In genomic region chr5:165996484-165996883, GRCh38 we compare ENCODE assay signal across 21 cellular contexts.
"Had no signal": no experiment of that assay in that cellular context is flagged by ENCODE, and none has a peak within 500 bp of the region (broad histone marks: within the 10 kb centered on the region; RNA-seq: fewer than 3 reads in every experiment).

No MANE protein-coding gene starts in this region.

- H3K9me3 Mint-ChIP-seq: nephron had no signal

- H3K27ac Mint-ChIP-seq: activated CD8-positive, alpha-beta T cell treated with anti-CD3 and anti-CD28 coated beads, Interleukin-2, amount 10 ng/mL, durations not matched to agents 7 days and 5 days; activated naive CD8-positive, alpha-beta T cell; activated T-cell treated with anti-CD3 and anti-CD28 coated beads, Interleukin-2, amount 50 U/mL, for 72 hours; effector memory CD8-positive, alpha-beta T cell; memory B cell; stimulated activated effector memory CD8-positive, alpha-beta T cell treated with anti-CD3 and anti-CD28 coated beads, Interleukin-12 subunit alpha, Interleukin-12 subunit beta, amount 100 ng/mL, for 72 hours; T-helper 17 cell had no signal

- H3K27me3 Mint-ChIP-seq: activated naive CD8-positive, alpha-beta T cell; effector memory CD8-positive, alpha-beta T cell; memory B cell; T-helper 17 cell had no signal

- H3K36me3 ChIP-seq: breast epithelium, heart left ventricle, left lung, thoracic aorta had no signal

- H3K9me3 ChIP-seq: breast epithelium, heart left ventricle, left lung, thoracic aorta had no signal

- H3K36me3 Mint-ChIP-seq: activated naive CD8-positive, alpha-beta T cell; memory B cell; stimulated activated effector memory CD8-positive, alpha-beta T cell treated with anti-CD3 and anti-CD28 coated beads, Interleukin-12 subunit alpha, Interleukin-12 subunit beta, amount 100 ng/mL, for 72 hours had no signal

- ATAC-seq: activated CD8-positive, alpha-beta T cell treated with anti-CD3 and anti-CD28 coated beads, Interleukin-2, amount 10 ng/mL, durations not matched to agents 7 days and 5 days; activated T-cell treated with anti-CD3 and anti-CD28 coated beads, Interleukin-2, amount 50 U/mL, for 72 hours; effector memory CD8-positive, alpha-beta T cell; heart left ventricle; left lung; stimulated activated effector memory CD8-positive, alpha-beta T cell treated with anti-CD3 and anti-CD28 coated beads, Interleukin-12 subunit alpha, Interleukin-12 subunit beta, amount 100 ng/mL, for 72 hours; T-helper 17 cell had no signal

- H3K27me3 ChIP-seq: breast epithelium, heart left ventricle, left lung had no signal

- H3K27ac ChIP-seq: breast epithelium, epithelial cell of prostate, heart left ventricle, left lung, thoracic aorta had no signal

- H3K4me1 ChIP-seq: breast epithelium, left lung had no signal

- H3K4me1 Mint-ChIP-seq: memory B cell; stimulated activated effector memory CD8-positive, alpha-beta T cell treated with anti-CD3 and anti-CD28 coated beads, Interleukin-12 subunit alpha, Interleukin-12 subunit beta, amount 100 ng/mL, for 72 hours; T-helper 17 cell had no signal

- H3K4me3 ChIP-seq: breast epithelium, heart left ventricle, left lung, thoracic aorta had no signal

- H3K4me3 Mint-ChIP-seq: activated CD8-positive, alpha-beta T cell treated with anti-CD3 and anti-CD28 coated beads, Interleukin-2, amount 10 ng/mL, durations not matched to agents 7 days and 5 days; activated naive CD8-positive, alpha-beta T cell; activated T-cell treated with anti-CD3 and anti-CD28 coated beads, Interleukin-2, amount 50 U/mL, for 72 hours; effector memory CD8-positive, alpha-beta T cell; memory B cell; nephron; stimulated activated effector memory CD8-positive, alpha-beta T cell treated with anti-CD3 and anti-CD28 coated beads, Interleukin-12 subunit alpha, Interleukin-12 subunit beta, amount 100 ng/mL, for 72 hours; T-helper 17 cell had no signal

- DNase-seq: activated CD4-positive, alpha-beta T cell treated with anti-CD3 and anti-CD28 coated beads for 4 hours; activated CD8-positive, alpha-beta memory T cell treated with anti-CD3 and anti-CD28 coated beads, Interleukin-2, amount 50 U/mL, for 4 hours; activated CD8-positive, alpha-beta T cell treated with anti-CD3 and anti-CD28 coated beads, Interleukin-2, amount 10 ng/mL, durations not matched to agents 7 days and 5 days; activated gamma-delta T cell treated with Interleukin-2 at 50 U/mL for 16 hours; activated T-cell treated with anti-CD3 and anti-CD28 coated beads, Interleukin-2, amount 50 U/mL, for 72 hours; dermis blood vessel endothelial cell; effector memory CD8-positive, alpha-beta T cell; foreskin melanocyte; heart left ventricle; islet precursor cell; left lung; stimulated activated CD4-positive, alpha-beta T cell treated with anti-CD3 and anti-CD28 coated beads, Interleukin-12 subunit alpha, Interleukin-12 subunit beta, amount 100 ng/mL, for 4 hours; stimulated activated CD4-positive, alpha-beta T cell treated with anti-CD3 and anti-CD28 coated beads, Interleukin-2, amount 100 ng/mL, for 24 hours; T-helper 17 cell had no signal
